9 cellular contexts compared by ENCODE assay signal in the genomic region with DNA sequence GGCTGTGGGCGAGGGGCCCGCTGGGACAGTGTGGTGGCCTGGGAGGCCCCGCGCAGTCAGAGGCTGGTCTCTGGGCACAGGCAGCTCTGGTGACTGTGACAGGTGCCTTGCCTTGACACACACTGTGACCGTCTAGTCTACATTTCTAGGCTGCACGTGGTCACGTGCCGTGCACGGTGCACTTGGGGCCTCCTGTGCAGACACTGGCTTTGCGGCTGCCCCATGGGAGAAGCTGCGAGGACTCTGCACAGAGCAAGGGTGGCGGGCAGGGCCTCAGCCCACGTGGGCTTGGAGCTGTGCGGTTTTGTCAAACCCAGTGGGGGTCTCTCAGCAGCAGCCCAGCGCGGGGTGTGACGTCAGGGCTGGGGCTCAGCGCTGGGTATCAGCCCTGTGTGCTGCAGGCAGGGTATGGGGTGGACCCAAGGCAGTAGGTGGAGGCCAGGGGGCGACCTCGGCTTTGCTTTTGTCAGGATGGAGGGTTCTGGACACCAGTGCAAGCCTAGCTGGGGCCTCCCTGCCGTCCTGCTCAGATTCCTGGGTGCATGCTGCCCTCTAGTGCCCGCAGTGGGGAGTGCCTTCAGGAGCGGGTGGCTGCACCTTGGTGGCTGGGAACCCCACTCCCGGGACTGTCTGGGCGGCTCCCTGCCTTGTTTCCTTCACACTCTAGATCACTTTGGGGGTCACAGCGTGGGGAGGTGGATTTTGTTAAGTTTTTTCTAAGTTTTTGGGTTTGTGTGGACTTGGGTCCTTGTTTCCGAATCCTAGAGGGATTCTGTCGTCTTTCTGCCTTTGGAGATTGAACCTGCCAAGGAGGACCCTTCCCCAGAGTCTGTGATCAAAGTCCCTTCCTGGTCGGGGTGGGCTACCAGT.
A peak's percentile ranks its signal among the peaks of the same experiment; 100 is the strongest.
DNase-seq lines count a peak whose midpoint lies in the region; ATAC-seq, FAIRE-seq and TF ChIP-seq lines count a peak whose summit lies in the region.
"Had no signal": no experiment of that assay in that cellular context is flagged by ENCODE, and none has a peak within 500 bp of the region (broad histone marks: within the 10 kb centered on the region; RNA-seq: fewer than 3 reads in every experiment).

No MANE protein-coding gene starts in this region.

- H3K9ac ChIP-seq in GM23248: peak overlapping the region; percentile 37
- H3K9ac ChIP-seq in kidney (ENCODE audit: low read length in 2 of 2): no peak overlapping the region

- no peak overlapping the region for H2AFZ ChIP-seq in GM23248

- H4K20me1 ChIP-seq in GM23248 (ENCODE audit: insufficient read depth): peaks cover 16% of the 10 kb centered on the region; the same call in 1 of the 2 replicates

- no peaks in the 10 kb centered on the region for H3F3A ChIP-seq in GM23248 (ENCODE audit: insufficient read depth)

- no peak overlapping the region for H3K4me2 ChIP-seq in GM23248 (ENCODE audit: unreplicated experiment)

- in situ Hi-C loops in GM23248 (cut with MboI): loop anchor here (10.0 kb wide), 1 partner anchor 227 kb away; no protein-coding TSS in a partner anchor

- intact Hi-C loops in CD4-positive, alpha-beta memory T cell (cut with micrococcal nuclease): no loop called here
- intact Hi-C loops in kidney (cut with DNase I): loop anchor here (5.0 kb wide), 1 partner anchor 159 kb away; no protein-coding TSS in a partner anchor

- no peaks in the 10 kb centered on the region for H3K27me3 Mint-ChIP-seq in CD4-positive, alpha-beta memory T cell

- peaks cover 0 to 14% of the 10 kb centered on the region in 2 donors for H3K36me3 Mint-ChIP-seq in CD4-positive, alpha-beta memory T cell

- H3K4me1 ChIP-seq in CD4-positive, alpha-beta memory T cell (ENCODE audit: insufficient read depth, low read length): peaks cover 7% of the 10 kb centered on the region
- H3K4me1 ChIP-seq in GM23248 (ENCODE audit: insufficient read depth): peaks cover 10% of the 10 kb centered on the region
- H3K4me1 ChIP-seq in kidney (ENCODE audit: control insufficient read depth in 1 of 2, insufficient read depth in 1 of 2, low read depth in 1 of 2, low read length in 2 of 2): peaks cover 0 to 2% of the 10 kb centered on the region in 2 donors

- TF ChIP-seq CTCF in bronchial epithelial cell (IDR thresholded peaks at IDR 0.05; ENCODE audit: insufficient read depth, low read length, severe bottlenecking) (peak; percentile 95), kidney (IDR thresholded peaks at IDR 0.05; ENCODE audit: borderline replicate concordance, extremely low read depth, insufficient read depth) (peak; percentile 95)

- no peaks in the 10 kb centered on the region for H3K9me3 Mint-ChIP-seq in CD4-positive, alpha-beta memory T cell
- H3K9me3 Mint-ChIP-seq: T-helper 1 cell treated with Interleukin-12 subunit alpha and Interleukin-12 subunit beta and Interleukin-4 antibody, amounts not matched to agents 30 μg/mL and 1 μg/mL, for 36 hours had no signal

- POLR2A ChIA-PET in CD4-positive, alpha-beta memory T cell (lab: Charles Lee; ENCODE audit: partially characterized antibody): interaction anchor here (0.5 to 1.8 kb wide), 3 partner anchors 30 to 163 kb away, joined by 3 to 5 read pairs (median 3); a partner anchor contains a TSS

- H3K4me3 Mint-ChIP-seq in CD4-positive, alpha-beta memory T cell: no peak overlapping the region
- H3K4me3 Mint-ChIP-seq: T-helper 1 cell treated with Interleukin-12 subunit alpha and Interleukin-12 subunit beta and Interleukin-4 antibody, amounts not matched to agents 30 μg/mL and 1 μg/mL, for 36 hours had no signal

- CTCF ChIA-PET in CD4-positive, alpha-beta memory T cell (lab: Charles Lee; ENCODE audit: partially characterized antibody): interaction anchor here (0.8 to 6.0 kb wide), 17 partner anchors 9 to 222 kb away, joined by 3 to 89 read pairs (median 4); no protein-coding TSS in a partner anchor

- no peak overlapping the region for H3K27ac ChIP-seq in CD4-positive, alpha-beta memory T cell (ENCODE audit: low read depth, low read length)
- H3K27ac ChIP-seq in GM23248 (no peak overlapping the region), kidney (ENCODE audit: low read depth in 2 of 2, low read length in 2 of 2) (no peak overlapping the region)

- peak; percentile 85 to 87 for ATAC-seq in activated CD4-positive, CD25-positive, alpha-beta regulatory T cell treated with anti-CD3 and anti-CD28 coated beads, Interleukin-2, amount 50 U/mL, for 24 hours
- no peak for ATAC-seq in HG03108 (IDR thresholded peaks at IDR 0.05; ENCODE audit: unreplicated experiment)

- H3K9me2 ChIP-seq in GM23248 (ENCODE audit: insufficient read depth): no peaks in the 10 kb centered on the region

- WGBS in GM23248 (ENCODE audit: low coverage in 1 of 2, low lambda C conversion rate in 2 of 2, missing lambda C conversion rate in 2 of 2), 2 experiments: 30 to 37% methylated on average over 25 to 28 of the region's 29 CpGs

- peaks cover 0 to 17% (median 7%) of the 10 kb centered on the region in 4 donors for H3K4me1 Mint-ChIP-seq in CD4-positive, alpha-beta memory T cell

- FAIRE-seq in bronchial epithelial cell (lab: Jason Lieb, UNC): no peak
- FAIRE-seq in kidney (lab: Jason Lieb, UNC): no peak

- H3K4me3 ChIP-seq in CD4-positive, alpha-beta memory T cell (ENCODE audit: low read length in 2 of 2): no peak overlapping the region
- H3K4me3 ChIP-seq in GM23248: no peak overlapping the region
- no peak overlapping the region for H3K4me3 ChIP-seq in bronchial epithelial cell (ENCODE audit: low read depth, low read length)
- H3K4me3 ChIP-seq in kidney (ENCODE audit: low read length in 2 of 2): no peak overlapping the region

- H3K27me3 ChIP-seq in CD4-positive, alpha-beta memory T cell (ENCODE audit: insufficient read depth, low read length): no peaks in the 10 kb centered on the region
- H3K27me3 ChIP-seq in GM23248 (replicated peaks; ENCODE audit: insufficient read depth) (no peaks in the 10 kb centered on the region), bronchial epithelial cell (ENCODE audit: control insufficient read depth, insufficient read depth, low read length) (no peaks in the 10 kb centered on the region)

- DNase-seq in CD4-positive, alpha-beta memory T cell: peak; percentile 67 to 80 (median 71)
- peak; percentile 83 for DNase-seq in GM23248
- peak; percentile 53 for DNase-seq in NCI-H2196 treated with DMSO at 0.1 percent for 48 hours (lab: John Stamatoyannopoulos, UW; ENCODE audit: unreplicated experiment)
- DNase-seq in bronchial epithelial cell (ENCODE audit: low read depth): peak; percentile 48
- peak; percentile 93 for DNase-seq in kidney
- peak; percentile 77 to 83 for DNase-seq in stimulated activated CD4-positive, alpha-beta T cell treated with anti-CD3 and anti-CD28 coated beads, Interleukin-1b, Interleukin-23, amount 100 ng/mL, for 4 hours (ENCODE audit: low read depth in 2 of 2)

- H3K36me3 ChIP-seq in CD4-positive, alpha-beta memory T cell (ENCODE audit: insufficient read depth, low read length): peaks cover 8% of the 10 kb centered on the region
- H3K36me3 ChIP-seq in GM23248 (ENCODE audit: low read depth) (no peaks in the 10 kb centered on the region), bronchial epithelial cell (ENCODE audit: control insufficient read depth, insufficient read depth, low read length) (peaks cover 13% of the 10 kb centered on the region), kidney (ENCODE audit: control insufficient read depth in 1 of 2, insufficient read depth in 2 of 2, low read length in 2 of 2) (peaks cover 8% of the 10 kb centered on the region in 2 donors)

- no peaks in the 10 kb centered on the region for H3K9me3 ChIP-seq in CD4-positive, alpha-beta memory T cell (ENCODE audit: control insufficient read depth in 1 of 2, low read length in 2 of 2)
- H3K9me3 ChIP-seq in GM23248 (ENCODE audit: low read depth) (no peaks in the 10 kb centered on the region), kidney (ENCODE audit: control insufficient read depth in 1 of 2, low read length in 2 of 2) (no peaks in the 10 kb centered on the region)

- peaks cover 99% of the 10 kb centered on the region for H3K79me2 ChIP-seq in GM23248 (ENCODE audit: insufficient read depth)

- peak overlapping the region in 1 of 7 donors; percentile 18 for H3K27ac Mint-ChIP-seq in CD4-positive, alpha-beta memory T cell
- H3K27ac Mint-ChIP-seq: T-helper 1 cell treated with Interleukin-12 subunit alpha and Interleukin-12 subunit beta and Interleukin-4 antibody, amounts not matched to agents 30 μg/mL and 1 μg/mL, for 36 hours had no signal
